In genomic region chr15:50862553-50862952, GRCh38 we compare ENCODE assay signal across 36 cellular contexts.
"Had no signal": no experiment of that assay in that cellular context is flagged by ENCODE, and none has a peak within 500 bp of the region (broad histone marks: within the 10 kb centered on the region; RNA-seq: fewer than 3 reads in every experiment).

No MANE protein-coding gene starts in this region.

- H3K36me3 ChIP-seq: MG63 had no signal

- DNase-seq: Karpas-422, Kasumi-1, MG63, MM.1S, MV-4-11, NCI-H1048, NCI-H1092, NCI-H1092 treated with DMSO at 0.1 percent for 48 hours, NCI-H1105, NCI-H1105 treated with DMSO at 0.1 percent for 48 hours, NCI-H1417, NCI-H1417 treated with DMSO at 0.1 percent for 48 hours, NCI-H1436, NCI-H1436 treated with DMSO at 0.1 percent for 48 hours, NCI-H146, NCI-H1694, NCI-H1694 treated with DMSO at 0.1 percent for 48 hours, NCI-H187, NCI-H187 treated with DMSO at 0.1 percent for 48 hours, NCI-H1930, NCI-H2029, NCI-H2029 treated with DMSO at 0.1 percent for 48 hours, NCI-H2081, NCI-H2081 treated with DMSO at 0.1 percent for 48 hours, NCI-H2107, NCI-H2171, NCI-H2171 treated with DMSO at 0.1 percent for 48 hours, NCI-H2227 treated with DMSO at 0.1 percent for 48 hours, NCI-H226, NCI-H345, NCI-H446, NCI-H446 treated with DMSO at 0.1 percent for 48 hours, NCI-H510A, NCI-H510A treated with DMSO at 0.1 percent for 48 hours, NCI-H524 had no signal

- H3K27me3 ChIP-seq: MG63 had no signal

- H3K9me3 ChIP-seq: MG63 had no signal

- H3K27ac ChIP-seq: KMS-11 had no signal

- H3K4me3 ChIP-seq: MG63 had no signal
